10 cellular contexts compared by ENCODE assay signal in genomic region chr22:21009638-21010425, GRCh38. TPM values are rescaled to one million over a fixed set of nuclear protein-coding genes. Genes with fewer than 3 reads are reported as not detected.
DNase-seq lines count a peak whose midpoint lies in the region; ATAC-seq and TF ChIP-seq lines count a peak whose summit lies in the region.
"Had no signal": no experiment of that assay in that cellular context is flagged by ENCODE, and none has a peak within 500 bp of the region (broad histone marks: within the 10 kb centered on the region; RNA-seq: fewer than 3 reads in every experiment).

No MANE protein-coding gene starts in this region.

- H3K27ac ChIP-seq in CD4-positive, alpha-beta memory T cell (ENCODE audit: low read depth, low read length), result no peak overlapping the region

- peaks cover 12% of the 10 kb centered on the region for H3K4me1 ChIP-seq in CD4-positive, alpha-beta memory T cell (ENCODE audit: insufficient read depth, low read length)

- no peaks in the 10 kb centered on the region for H3K27me3 ChIP-seq in CD4-positive, alpha-beta memory T cell (ENCODE audit: insufficient read depth, low read length)

- no peak for TF ChIP-seq EP300 in Ishikawa (IDR thresholded peaks at IDR 0.05; ENCODE audit: borderline replicate concordance)

- in situ Hi-C loops in astrocyte of the spinal cord (cut with HindIII; ENCODE audit: low sequenced_read_pairs), result no loop called here

- peak overlapping the region in 2 of 7 donors; percentile 48 to 73 for H3K27ac Mint-ChIP-seq in CD4-positive, alpha-beta memory T cell
- H3K27ac Mint-ChIP-seq: activated T-helper 1 cell treated with anti-CD3 and anti-CD28 coated beads, Interleukin-12 subunit alpha, Interleukin-12 subunit beta, Interleukin-2, Interleukin-4 antibody, amounts not matched to agents 30 ng/mL and 10 ng/mL and 1 ng/mL, durations not matched to agents 14 hours and 24 hours and 36 hours had no signal

- POLR2A ChIA-PET in CD4-positive, alpha-beta memory T cell (lab: Charles Lee; ENCODE audit: partially characterized antibody), result interaction anchor here (0.7 kb wide), 1 partner anchor 27 kb away, joined by 3 read pairs; the partner anchor contains the start of gene LZTR1

- no peak for TF ChIP-seq CTCF in astrocyte of the spinal cord (IDR thresholded peaks at IDR 0.05; ENCODE audit: low read depth, low read length)

- H3K9me3 ChIP-seq in CD4-positive, alpha-beta memory T cell (ENCODE audit: control insufficient read depth in 1 of 2, low read length in 2 of 2), result no peaks in the 10 kb centered on the region

- no peak for TF ChIP-seq RAD21 in Ishikawa (IDR thresholded peaks at IDR 0.05; ENCODE audit: low read depth)

- no peaks in the 10 kb centered on the region for H3K36me3 Mint-ChIP-seq in CD4-positive, alpha-beta memory T cell

- H3K4me1 Mint-ChIP-seq in CD4-positive, alpha-beta memory T cell, result peaks cover 12 to 19% (median 16%) of the 10 kb centered on the region in 4 donors

- H3K36me3 ChIP-seq in CD4-positive, alpha-beta memory T cell (ENCODE audit: insufficient read depth, low read length), result no peaks in the 10 kb centered on the region

- H3K4me3 ChIP-seq in CD4-positive, alpha-beta memory T cell (ENCODE audit: low read length in 2 of 2), result no peak overlapping the region
- H3K4me3 ChIP-seq in astrocyte of the spinal cord (ENCODE audit: low read depth, low read length), result no peak overlapping the region
- H3K4me3 ChIP-seq: lung had no signal

- intact Hi-C loops in CD4-positive, alpha-beta memory T cell (cut with micrococcal nuclease), result no loop called here

- H3K4me3 Mint-ChIP-seq in CD4-positive, alpha-beta memory T cell, result no peak overlapping the region
- H3K4me3 Mint-ChIP-seq: activated T-helper 1 cell treated with anti-CD3 and anti-CD28 coated beads, Interleukin-12 subunit alpha, Interleukin-12 subunit beta, Interleukin-2, Interleukin-4 antibody, amounts not matched to agents 30 ng/mL and 10 ng/mL and 1 ng/mL, durations not matched to agents 14 hours and 24 hours and 36 hours had no signal

- CTCF ChIA-PET in CD4-positive, alpha-beta memory T cell (lab: Charles Lee; ENCODE audit: partially characterized antibody), result no interaction called here

- H3K9me3 Mint-ChIP-seq in CD4-positive, alpha-beta memory T cell, result no peaks in the 10 kb centered on the region
- H3K9me3 Mint-ChIP-seq: activated T-helper 1 cell treated with anti-CD3 and anti-CD28 coated beads, Interleukin-12 subunit alpha, Interleukin-12 subunit beta, Interleukin-2, Interleukin-4 antibody, amounts not matched to agents 30 ng/mL and 10 ng/mL and 1 ng/mL, durations not matched to agents 14 hours and 24 hours and 36 hours had no signal

- H3K27me3 Mint-ChIP-seq in CD4-positive, alpha-beta memory T cell, result no peaks in the 10 kb centered on the region

- DNase-seq in CD4-positive, alpha-beta memory T cell, result peak in 3 of 5 donors; percentile 31 to 38 (median 36)
- peak; percentile 51 for DNase-seq in astrocyte of the spinal cord (ENCODE audit: low read depth, low spot score)
- peak; percentile 73 for DNase-seq in kidney glomerular epithelial cell (lab: John Stamatoyannopoulos, UW)
- no peak for DNase-seq in hypothalamus (lab: John Stamatoyannopoulos, UW)
- no peak for DNase-seq in activated effector memory CD4-positive, alpha-beta T cell treated with anti-CD3 and anti-CD28 coated beads, Interleukin-2, amount 50 U/mL, for 16 hours
- DNase-seq in NCI-H446 (lab: John Stamatoyannopoulos, UW), result no peak

- no peak for ATAC-seq in GM18502 (IDR thresholded peaks at IDR 0.05; ENCODE audit: poor library complexity, unreplicated experiment)

TF ChIP-seq in Ishikawa, 13 proteins besides CTCF, POLR2A, EP300 and RAD21:
- TF ChIP-seq TEAD4 (IDR thresholded peaks at IDR 0.05), result no peak
- TF ChIP-seq REST (IDR thresholded peaks at IDR 0.05; ENCODE audit: low read depth), result peak; percentile 96
- peak; percentile 35; the same call in 1 of the 2 replicates for TF ChIP-seq MAX (IDR thresholded peaks at IDR 0.05)
- TF ChIP-seq ZBTB7A (IDR thresholded peaks at IDR 0.05; ENCODE audit: low read depth), result no peak
- no peak for TF ChIP-seq CREB1 (IDR thresholded peaks at IDR 0.05; ENCODE audit: low read depth)
- no peak for TF ChIP-seq FOXM1 (IDR thresholded peaks at IDR 0.05; ENCODE audit: borderline replicate concordance, low read depth)
- no peak for TF ChIP-seq EGR1 (IDR thresholded peaks at IDR 0.05)

RNA-seq across cellular contexts. Expression of gene P2RX6, which starts 5.1 kb away (rescaled TPM):
- total RNA-seq in CD4-positive, alpha-beta memory T cell, result 1 to 10 TPM; 1.1 to 1.2 TPM
- polyA plus RNA-seq in CD4-positive, alpha-beta memory T cell, result under 1 TPM in 1 of 2 donors, not detected in 1; 0.19 TPM

RNA-seq across cellular contexts. Expression of gene THAP7, which starts 7.9 kb away (rescaled TPM):
- 10 to 100 TPM; 60.4 to 65.0 TPM for total RNA-seq in CD4-positive, alpha-beta memory T cell
- polyA plus RNA-seq in CD4-positive, alpha-beta memory T cell, result 10 to 100 TPM; 45.9 to 46.9 TPM

RNA-seq across cellular contexts. Expression of gene SLC7A4, which starts 22.5 kb away (rescaled TPM):
- total RNA-seq in CD4-positive, alpha-beta memory T cell, result not detected
- polyA plus RNA-seq in CD4-positive, alpha-beta memory T cell, result under 1 TPM; 0.07 to 0.15 TPM
- total RNA-seq: activated T-helper 1 cell treated with anti-CD3 and anti-CD28 coated beads, Interleukin-12 subunit alpha, Interleukin-12 subunit beta, Interleukin-2, Interleukin-4 antibody, amounts not matched to agents 30 ng/mL and 10 ng/mL and 1 ng/mL, durations not matched to agents 14 hours and 24 hours and 36 hours had no signal

RNA-seq across cellular contexts. Expression of gene LZTR1, which starts 27.7 kb away (rescaled TPM):
- 100 to 1,000 TPM; 112 to 114 TPM for total RNA-seq in CD4-positive, alpha-beta memory T cell
- 10 to 100 TPM in 1 of 2 donors, 1 to 10 TPM in 1; 5.5 to 18.1 TPM for polyA plus RNA-seq in CD4-positive, alpha-beta memory T cell

RNA-seq across cellular contexts. Expression of gene LRRC74B, which starts 35.9 kb away (rescaled TPM):
- total RNA-seq in CD4-positive, alpha-beta memory T cell, result not detected
- not detected for polyA plus RNA-seq in CD4-positive, alpha-beta memory T cell
- total RNA-seq: activated T-helper 1 cell treated with anti-CD3 and anti-CD28 coated beads, Interleukin-12 subunit alpha, Interleukin-12 subunit beta, Interleukin-2, Interleukin-4 antibody, amounts not matched to agents 30 ng/mL and 10 ng/mL and 1 ng/mL, durations not matched to agents 14 hours and 24 hours and 36 hours had no signal

Comparison
In these comparisons a context has a peak if more than half of its experiments do, and no peak if none do; other contexts are left out.
1. DNase-seq: peak in CD4-positive, alpha-beta memory T cell (3 of 5), astrocyte of the spinal cord (single experiment) and kidney glomerular epithelial cell (single experiment); none in hypothalamus (0 of 51), activated effector memory CD4-positive, alpha-beta T cell treated with anti-CD3 and anti-CD28 coated beads, Interleukin-2, amount 50 U/mL, for 16 hours (single experiment) and NCI-H446 (0 of 2).